16 cellular contexts compared by ENCODE assay signal in genomic region chr1:232292246-232292645, GRCh38.
DNase-seq lines count a peak whose midpoint lies in the region; ATAC-seq, FAIRE-seq and TF ChIP-seq lines count a peak whose summit lies in the region.
"Had no signal": no experiment of that assay in that cellular context is flagged by ENCODE, and none has a peak within 500 bp of the region (broad histone marks: within the 10 kb centered on the region; RNA-seq: fewer than 3 reads in every experiment).

No MANE protein-coding gene starts in this region.

- H3K36me3 Mint-ChIP-seq in nephron (ENCODE audit: low read depth), result no peaks in the 10 kb centered on the region

- no peaks in the 10 kb centered on the region for H3K27me3 ChIP-seq in left ventricle myocardium inferior (ENCODE audit: low read depth)
- no peaks in the 10 kb centered on the region for H3K27me3 ChIP-seq in right cardiac atrium (ENCODE audit: control insufficient read depth, insufficient read depth)

- TF ChIP-seq CTCF in left ventricle myocardium inferior (IDR thresholded peaks at IDR 0.05; ENCODE audit: borderline replicate concordance) (no peak), epithelial cell of esophagus (IDR thresholded peaks at IDR 0.05; ENCODE audit: insufficient read depth, low read depth, low read length, missing control alignments) (no peak), nephron (IDR thresholded peaks at IDR 0.05; ENCODE audit: unreplicated experiment in 3 of 3) (no peak), kidney (IDR thresholded peaks at IDR 0.05; ENCODE audit: borderline replicate concordance, extremely low read depth, insufficient read depth) (no peak)

- no peak overlapping the region for H3K9ac ChIP-seq in kidney (ENCODE audit: low read length in 2 of 2)
- H3K9ac ChIP-seq: GM23248 had no signal

- DNase-seq in left ventricle myocardium inferior (no peak), right cardiac atrium (no peak), epithelial cell of esophagus (ENCODE audit: low read depth) (no peak), kidney (no peak), NK-92 (lab: John Stamatoyannopoulos, UW; ENCODE audit: unreplicated experiment) (no peak)
- DNase-seq in stimulated activated CD8-positive, alpha-beta memory T cell treated with anti-CD3 and anti-CD28 coated beads, Interleukin-4, amount 100 ng/mL, for 48 hours, result no peak
- DNase-seq: KBM-7, NCI-H1092, NCI-H345, PC-9 had no signal

- no peak for FAIRE-seq in kidney (lab: Jason Lieb, UNC)
- FAIRE-seq: A204.1 had no signal

- H3K4me3 ChIP-seq in left ventricle myocardium inferior, result no peak overlapping the region
- H3K4me3 ChIP-seq in right cardiac atrium (ENCODE audit: low read length), result no peak overlapping the region
- peak overlapping the region; percentile 36 for H3K4me3 ChIP-seq in epithelial cell of esophagus (ENCODE audit: low read length)
- H3K4me3 ChIP-seq in kidney (ENCODE audit: low read length in 2 of 2), result no peak overlapping the region
- H3K4me3 ChIP-seq: GM23248, PC-9 had no signal

- H3K4me1 Mint-ChIP-seq in nephron, result peaks cover 20% of the 10 kb centered on the region

- H3K27ac Mint-ChIP-seq in nephron, result peak overlapping the region; percentile 74 to 84 (median 75)

- H3K9me3 Mint-ChIP-seq in nephron, result no peaks in the 10 kb centered on the region

- H3K4me1 ChIP-seq in left ventricle myocardium inferior (peaks cover 23% of the 10 kb centered on the region), right cardiac atrium (ENCODE audit: control insufficient read depth, insufficient read depth, low read length) (peaks cover 5% of the 10 kb centered on the region), kidney (ENCODE audit: control insufficient read depth in 1 of 2, insufficient read depth in 1 of 2, low read depth in 1 of 2, low read length in 2 of 2) (no peaks in the 10 kb centered on the region)

- WGBS in right cardiac atrium, result 45% methylated on average over 2 of the region's 2 CpGs

- H3K27ac ChIP-seq in left ventricle myocardium inferior (replicated peaks) (peak overlapping the region; percentile 46), right cardiac atrium (ENCODE audit: low read length) (no peak overlapping the region), kidney (ENCODE audit: low read depth in 2 of 2, low read length in 2 of 2) (no peak overlapping the region)
- H3K27ac ChIP-seq: GM23248, HL-60, PC-9 had no signal

- ATAC-seq in right cardiac atrium (no peak), HG02973 (IDR thresholded peaks at IDR 0.05; ENCODE audit: unreplicated experiment) (no peak)
- ATAC-seq: Right ventricle myocardium inferior had no signal

- intact Hi-C loops in left ventricle myocardium inferior (cut with micrococcal nuclease) (no loop called here), right cardiac atrium (cut with DNase I) (no loop called here), kidney (cut with DNase I) (no loop called here)

- H3K4me3 Mint-ChIP-seq in nephron, result peak overlapping the region in 1 of 3 experiments; percentile 3

- no peaks in the 10 kb centered on the region for H3K27me3 Mint-ChIP-seq in nephron (ENCODE audit: low read depth)

- no peaks in the 10 kb centered on the region for H3K9me3 ChIP-seq in left ventricle myocardium inferior (replicated peaks)
- no peaks in the 10 kb centered on the region for H3K9me3 ChIP-seq in right cardiac atrium (ENCODE audit: control insufficient read depth, low read length)
- no peaks in the 10 kb centered on the region for H3K9me3 ChIP-seq in kidney (ENCODE audit: control insufficient read depth in 1 of 2, low read length in 2 of 2)

- no peaks in the 10 kb centered on the region for H3K36me3 ChIP-seq in left ventricle myocardium inferior
- H3K36me3 ChIP-seq in kidney (ENCODE audit: control insufficient read depth in 1 of 2, insufficient read depth in 2 of 2, low read length in 2 of 2), result no peaks in the 10 kb centered on the region
